ENCODE assay signal across 1 cellular context in genomic region chr4:118811832-118812231, GRCh38.
TF ChIP-seq lines count a peak whose summit lies in the region.

No MANE protein-coding gene starts in this region.

TF ChIP-seq in IMR-90, 13 proteins besides CTCF, POLR2A, EP300 and RAD21 (continued from another document):
- TF ChIP-seq USF2 (IDR thresholded peaks at IDR 0.05; ENCODE audit: low read depth, low read length): no peak
- TF ChIP-seq RFX5 (IDR thresholded peaks at IDR 0.05; ENCODE audit: low read depth, low read length): no peak
- no peak for TF ChIP-seq BHLHE40 (IDR thresholded peaks at IDR 0.05; ENCODE audit: low read depth, low read length)
- no peak for TF ChIP-seq MAFK (IDR thresholded peaks at IDR 0.05; ENCODE audit: low read depth, low read length)
- TF ChIP-seq NFE2L2 (IDR thresholded peaks at IDR 0.05; ENCODE audit: low read depth, low read length): no peak
- TF ChIP-seq MAZ (IDR thresholded peaks at IDR 0.05; ENCODE audit: borderline replicate concordance, low read depth, low read length): no peak
- no peak for TF ChIP-seq CHD1 (IDR thresholded peaks at IDR 0.05; ENCODE audit: low read depth, low read length)
